1 cellular context compared by ENCODE assay signal in the genomic region with DNA sequence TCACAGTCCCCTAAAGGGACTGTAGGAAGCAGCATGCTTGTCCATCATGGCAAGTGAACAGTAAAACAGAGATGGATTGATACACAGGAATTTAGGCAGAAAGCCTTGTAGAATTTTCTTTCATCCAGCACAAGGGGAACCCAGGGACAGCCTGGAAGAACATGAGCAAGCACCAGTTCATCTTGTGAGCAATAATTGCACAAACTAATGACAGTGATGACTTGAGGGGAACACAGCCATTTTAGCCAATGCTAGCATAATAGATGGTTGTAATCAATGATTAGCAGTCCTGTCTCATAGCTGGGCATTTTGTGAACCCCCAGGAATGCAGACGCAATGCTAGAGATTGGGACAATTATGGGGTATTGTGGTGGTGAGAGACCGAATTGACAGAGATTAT.
TF ChIP-seq lines count a peak whose summit lies in the region.

No MANE protein-coding gene starts in this region.

TF ChIP-seq in GM23338, 12 proteins besides CTCF, POLR2A, EP300 and RAD21:
- TF ChIP-seq ZNF331 (CRISPR knock-in tag; IDR thresholded peaks at IDR 0.05; ENCODE audit: low read depth): no peak
- TF ChIP-seq EZH2 (IDR thresholded peaks at IDR 0.05; ENCODE audit: low read depth, unreplicated experiment): no peak
- no peak for TF ChIP-seq JUNB (IDR thresholded peaks at IDR 0.05; ENCODE audit: unreplicated experiment)
- TF ChIP-seq STAT1 (IDR thresholded peaks at IDR 0.05; ENCODE audit: unreplicated experiment): no peak
- TF ChIP-seq, protein P1, sequence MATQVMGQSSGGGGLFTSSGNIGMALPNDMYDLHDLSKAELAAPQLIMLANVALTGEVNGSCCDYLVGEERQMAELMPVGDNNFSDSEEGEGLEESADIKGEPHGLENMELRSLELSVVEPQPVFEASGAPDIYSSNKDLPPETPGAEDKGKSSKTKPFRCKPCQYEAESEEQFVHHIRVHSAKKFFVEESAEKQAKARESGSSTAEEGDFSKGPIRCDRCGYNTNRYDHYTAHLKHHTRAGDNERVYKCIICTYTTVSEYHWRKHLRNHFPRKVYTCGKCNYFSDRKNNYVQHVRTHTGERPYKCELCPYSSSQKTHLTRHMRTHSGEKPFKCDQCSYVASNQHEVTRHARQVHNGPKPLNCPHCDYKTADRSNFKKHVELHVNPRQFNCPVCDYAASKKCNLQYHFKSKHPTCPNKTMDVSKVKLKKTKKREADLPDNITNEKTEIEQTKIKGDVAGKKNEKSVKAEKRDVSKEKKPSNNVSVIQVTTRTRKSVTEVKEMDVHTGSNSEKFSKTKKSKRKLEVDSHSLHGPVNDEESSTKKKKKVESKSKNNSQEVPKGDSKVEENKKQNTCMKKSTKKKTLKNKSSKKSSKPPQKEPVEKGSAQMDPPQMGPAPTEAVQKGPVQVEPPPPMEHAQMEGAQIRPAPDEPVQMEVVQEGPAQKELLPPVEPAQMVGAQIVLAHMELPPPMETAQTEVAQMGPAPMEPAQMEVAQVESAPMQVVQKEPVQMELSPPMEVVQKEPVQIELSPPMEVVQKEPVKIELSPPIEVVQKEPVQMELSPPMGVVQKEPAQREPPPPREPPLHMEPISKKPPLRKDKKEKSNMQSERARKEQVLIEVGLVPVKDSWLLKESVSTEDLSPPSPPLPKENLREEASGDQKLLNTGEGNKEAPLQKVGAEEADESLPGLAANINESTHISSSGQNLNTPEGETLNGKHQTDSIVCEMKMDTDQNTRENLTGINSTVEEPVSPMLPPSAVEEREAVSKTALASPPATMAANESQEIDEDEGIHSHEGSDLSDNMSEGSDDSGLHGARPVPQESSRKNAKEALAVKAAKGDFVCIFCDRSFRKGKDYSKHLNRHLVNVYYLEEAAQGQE (IDR thresholded peaks at IDR 0.05; ENCODE audit: unreplicated experiment): no peak
- TF ChIP-seq, protein P2, sequence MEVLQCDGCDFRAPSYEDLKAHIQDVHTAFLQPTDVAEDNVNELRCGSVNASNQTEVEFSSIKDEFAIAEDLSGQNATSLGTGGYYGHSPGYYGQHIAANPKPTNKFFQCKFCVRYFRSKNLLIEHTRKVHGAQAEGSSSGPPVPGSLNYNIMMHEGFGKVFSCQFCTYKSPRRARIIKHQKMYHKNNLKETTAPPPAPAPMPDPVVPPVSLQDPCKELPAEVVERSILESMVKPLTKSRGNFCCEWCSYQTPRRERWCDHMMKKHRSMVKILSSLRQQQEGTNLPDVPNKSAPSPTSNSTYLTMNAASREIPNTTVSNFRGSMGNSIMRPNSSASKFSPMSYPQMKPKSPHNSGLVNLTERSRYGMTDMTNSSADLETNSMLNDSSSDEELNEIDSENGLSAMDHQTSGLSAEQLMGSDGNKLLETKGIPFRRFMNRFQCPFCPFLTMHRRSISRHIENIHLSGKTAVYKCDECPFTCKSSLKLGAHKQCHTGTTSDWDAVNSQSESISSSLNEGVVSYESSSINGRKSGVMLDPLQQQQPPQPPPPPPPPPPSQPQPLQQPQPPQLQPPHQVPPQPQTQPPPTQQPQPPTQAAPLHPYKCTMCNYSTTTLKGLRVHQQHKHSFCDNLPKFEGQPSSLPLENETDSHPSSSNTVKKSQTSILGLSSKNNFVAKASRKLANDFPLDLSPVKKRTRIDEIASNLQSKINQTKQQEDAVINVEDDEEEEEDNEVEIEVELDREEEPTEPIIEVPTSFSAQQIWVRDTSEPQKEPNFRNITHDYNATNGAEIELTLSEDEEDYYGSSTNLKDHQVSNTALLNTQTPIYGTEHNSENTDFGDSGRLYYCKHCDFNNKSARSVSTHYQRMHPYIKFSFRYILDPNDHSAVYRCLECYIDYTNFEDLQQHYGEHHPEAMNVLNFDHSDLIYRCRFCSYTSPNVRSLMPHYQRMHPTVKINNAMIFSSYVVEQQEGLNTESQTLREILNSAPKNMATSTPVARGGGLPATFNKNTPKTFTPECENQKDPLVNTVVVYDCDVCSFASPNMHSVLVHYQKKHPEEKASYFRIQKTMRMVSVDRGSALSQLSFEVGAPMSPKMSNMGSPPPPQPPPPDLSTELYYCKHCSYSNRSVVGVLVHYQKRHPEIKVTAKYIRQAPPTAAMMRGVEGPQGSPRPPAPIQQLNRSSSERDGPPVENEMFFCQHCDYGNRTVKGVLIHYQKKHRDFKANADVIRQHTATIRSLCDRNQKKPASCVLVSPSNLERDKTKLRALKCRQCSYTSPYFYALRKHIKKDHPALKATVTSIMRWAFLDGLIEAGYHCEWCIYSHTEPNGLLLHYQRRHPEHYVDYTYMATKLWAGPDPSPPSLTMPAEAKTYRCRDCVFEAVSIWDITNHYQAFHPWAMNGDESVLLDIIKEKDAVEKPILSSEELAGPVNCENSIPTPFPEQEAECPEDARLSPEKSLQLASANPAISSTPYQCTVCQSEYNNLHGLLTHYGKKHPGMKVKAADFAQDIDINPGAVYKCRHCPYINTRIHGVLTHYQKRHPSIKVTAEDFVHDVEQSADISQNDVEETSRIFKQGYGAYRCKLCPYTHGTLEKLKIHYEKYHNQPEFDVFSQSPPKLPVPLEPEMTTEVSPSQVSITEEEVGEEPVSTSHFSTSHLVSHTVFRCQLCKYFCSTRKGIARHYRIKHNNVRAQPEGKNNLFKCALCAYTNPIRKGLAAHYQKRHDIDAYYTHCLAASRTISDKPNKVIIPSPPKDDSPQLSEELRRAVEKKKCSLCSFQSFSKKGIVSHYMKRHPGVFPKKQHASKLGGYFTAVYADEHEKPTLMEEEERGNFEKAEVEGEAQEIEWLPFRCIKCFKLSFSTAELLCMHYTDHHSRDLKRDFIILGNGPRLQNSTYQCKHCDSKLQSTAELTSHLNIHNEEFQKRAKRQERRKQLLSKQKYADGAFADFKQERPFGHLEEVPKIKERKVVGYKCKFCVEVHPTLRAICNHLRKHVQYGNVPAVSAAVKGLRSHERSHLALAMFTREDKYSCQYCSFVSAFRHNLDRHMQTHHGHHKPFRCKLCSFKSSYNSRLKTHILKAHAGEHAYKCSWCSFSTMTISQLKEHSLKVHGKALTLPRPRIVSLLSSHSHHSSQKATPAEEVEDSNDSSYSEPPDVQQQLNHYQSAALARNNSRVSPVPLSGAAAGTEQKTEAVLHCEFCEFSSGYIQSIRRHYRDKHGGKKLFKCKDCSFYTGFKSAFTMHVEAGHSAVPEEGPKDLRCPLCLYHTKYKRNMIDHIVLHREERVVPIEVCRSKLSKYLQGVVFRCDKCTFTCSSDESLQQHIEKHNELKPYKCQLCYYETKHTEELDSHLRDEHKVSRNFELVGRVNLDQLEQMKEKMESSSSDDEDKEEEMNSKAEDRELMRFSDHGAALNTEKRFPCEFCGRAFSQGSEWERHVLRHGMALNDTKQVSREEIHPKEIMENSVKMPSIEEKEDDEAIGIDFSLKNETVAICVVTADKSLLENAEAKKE (CRISPR knock-in tag; IDR thresholded peaks at IDR 0.05): no peak
- TF ChIP-seq CREB1 (CRISPR knock-in tag; IDR thresholded peaks at IDR 0.05; ENCODE audit: low read depth): no peak
- TF ChIP-seq, protein P3, sequence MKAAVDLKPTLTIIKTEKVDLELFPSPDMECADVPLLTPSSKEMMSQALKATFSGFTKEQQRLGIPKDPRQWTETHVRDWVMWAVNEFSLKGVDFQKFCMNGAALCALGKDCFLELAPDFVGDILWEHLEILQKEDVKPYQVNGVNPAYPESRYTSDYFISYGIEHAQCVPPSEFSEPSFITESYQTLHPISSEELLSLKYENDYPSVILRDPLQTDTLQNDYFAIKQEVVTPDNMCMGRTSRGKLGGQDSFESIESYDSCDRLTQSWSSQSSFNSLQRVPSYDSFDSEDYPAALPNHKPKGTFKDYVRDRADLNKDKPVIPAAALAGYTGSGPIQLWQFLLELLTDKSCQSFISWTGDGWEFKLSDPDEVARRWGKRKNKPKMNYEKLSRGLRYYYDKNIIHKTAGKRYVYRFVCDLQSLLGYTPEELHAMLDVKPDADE (IDR thresholded peaks at IDR 0.05): no peak
- no peak for TF ChIP-seq EZH2phosphoT487 (IDR thresholded peaks at IDR 0.05; ENCODE audit: unreplicated experiment)
- no peak for TF ChIP-seq POLR2AphosphoS5 (IDR thresholded peaks at IDR 0.05; ENCODE audit: low read depth)
- TF ChIP-seq ZNF114 (CRISPR knock-in tag; IDR thresholded peaks at IDR 0.05): no peak
TF ChIP-seq in GM23338: peak in this region for 0.
